Comparison of ENCODE assay signal across 9 cellular contexts in the genomic region with DNA sequence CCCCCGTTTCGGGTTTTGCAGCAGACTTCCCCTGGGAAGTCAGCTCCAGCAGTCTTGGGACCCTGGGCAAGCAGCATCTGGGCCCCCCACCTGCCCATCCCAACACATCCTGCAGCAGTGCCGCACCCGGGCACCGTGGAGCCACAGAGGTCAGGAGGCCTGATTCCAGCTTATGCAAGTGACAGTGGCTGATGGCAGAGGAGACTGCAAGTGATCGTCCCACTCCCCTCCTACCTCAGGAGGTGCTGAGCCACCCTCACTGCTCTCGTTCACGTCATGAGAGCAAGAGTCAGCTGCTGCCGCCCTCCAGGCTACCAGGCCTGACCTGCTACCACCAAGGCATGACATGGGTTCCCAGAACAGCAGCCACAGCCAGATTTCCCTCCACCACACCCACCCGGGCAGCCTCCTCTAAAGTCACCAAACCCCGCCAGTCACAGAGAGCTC. TPM values are rescaled to one million over a fixed set of nuclear protein-coding genes. Genes with fewer than 3 reads are reported as not detected.
DNase-seq lines count a peak whose midpoint lies in the region; ATAC-seq and TF ChIP-seq lines count a peak whose summit lies in the region.
"Had no signal": no experiment of that assay in that cellular context is flagged by ENCODE, and none has a peak within 500 bp of the region (broad histone marks: within the 10 kb centered on the region; RNA-seq: fewer than 3 reads in every experiment).

No MANE protein-coding gene starts in this region.

- H2AK5ac ChIP-seq in neuronal stem cell (ENCODE audit: low read depth, low read length), result peak overlapping the region; percentile 22

- no CpG with 5 or more reads among the region's 11 CpGs for WGBS in neuronal stem cell (ENCODE audit: extremely low coverage in 2 of 2, insufficient read length in 2 of 2, insufficient replicate concordance in 1 of 2), 2 donors

- H3K9ac ChIP-seq in neuronal stem cell (ENCODE audit: low read depth, low read length, poor library complexity), result no peak overlapping the region

- peak overlapping the region; percentile 96 for H3K27ac ChIP-seq in ACC112 (ENCODE audit: low read depth, low read length)
- peak overlapping the region; percentile 62 to 70 for H3K27ac ChIP-seq in breast epithelium
- H3K27ac ChIP-seq in neuronal stem cell (replicated peaks; ENCODE audit: low read length), result no peak overlapping the region
- H3K27ac ChIP-seq: VCaP had no signal

- H4K8ac ChIP-seq in neuronal stem cell (ENCODE audit: low read depth, low read length), result no peak overlapping the region

- H3K4me2 ChIP-seq in neuronal stem cell (ENCODE audit: insufficient read depth, low read length, poor library complexity, severe bottlenecking), result no peak overlapping the region

- H4K91ac ChIP-seq in neuronal stem cell (ENCODE audit: low read depth, low read length, poor library complexity), result no peak overlapping the region

- TF ChIP-seq CTCF in breast epithelium (IDR thresholded peaks at IDR 0.05), result no peak

- no peak overlapping the region for H2BK12ac ChIP-seq in neuronal stem cell (ENCODE audit: low read length)

- no peak overlapping the region for H2AFZ ChIP-seq in ACC112 (ENCODE audit: low read length, unreplicated experiment)
- H2AFZ ChIP-seq in neuronal stem cell (ENCODE audit: low read length), result no peak overlapping the region

- peak overlapping the region; percentile 52 for H3K18ac ChIP-seq in neuronal stem cell (ENCODE audit: low read length)

- H3K79me2 ChIP-seq in ACC112 (ENCODE audit: control insufficient read depth, insufficient read depth, low read length, unreplicated experiment), result peaks cover 36% of the 10 kb centered on the region

- intact Hi-C loops in breast epithelium (cut with DNase I; ENCODE audit: low total_unique reads), result no loop called here

- no peak for DNase-seq in breast epithelium (ENCODE audit: low spot score in 2 of 2)
- DNase-seq in neuronal stem cell (ENCODE audit: low spot score), result no peak
- no peak for DNase-seq in activated CD8-positive, alpha-beta memory T cell treated with anti-CD3 and anti-CD28 coated beads for 24 hours
- no peak for DNase-seq in activated effector memory CD4-positive, alpha-beta T cell treated with Interleukin-2 at 50 U/mL for 16 hours
- DNase-seq in NCI-H345 treated with DMSO at 0.1 percent for 48 hours (lab: John Stamatoyannopoulos, UW; ENCODE audit: unreplicated experiment), result no peak
- no peak for DNase-seq in activated CD4-positive, CD25-positive, alpha-beta regulatory T cell treated with anti-CD3 and anti-CD28 coated beads, Interleukin-2, amount 50 U/mL, for 72 hours

- H2BK5ac ChIP-seq in neuronal stem cell (ENCODE audit: low read length), result no peak overlapping the region

- peaks cover 9% of the 10 kb centered on the region for H3K79me1 ChIP-seq in neuronal stem cell (ENCODE audit: low read depth, low read length)

- peak; percentile 19 for ATAC-seq in HG02642 (IDR thresholded peaks at IDR 0.05; ENCODE audit: poor library complexity, unreplicated experiment)

- H3K4ac ChIP-seq in neuronal stem cell (ENCODE audit: low read length), result no peak overlapping the region

- H3K9me3 ChIP-seq in breast epithelium (no peaks in the 10 kb centered on the region), neuronal stem cell (replicated peaks in 1 of 2; ENCODE audit: control insufficient read depth in 2 of 2, insufficient read depth in 1 of 2, low read depth in 1 of 2, low read length in 2 of 2) (peaks cover under 1% of the 10 kb centered on the region in 2 donors)

- H3K23ac ChIP-seq in neuronal stem cell (ENCODE audit: low read depth, low read length, poor library complexity), result peak overlapping the region; percentile 77

- H3K4me1 ChIP-seq in ACC112 (ENCODE audit: control insufficient read depth, insufficient read depth, low read length, unreplicated experiment), result peaks cover 31% of the 10 kb centered on the region
- H3K4me1 ChIP-seq in breast epithelium, result peaks cover 0 to 6% of the 10 kb centered on the region in 2 donors
- no peaks in the 10 kb centered on the region for H3K4me1 ChIP-seq in neuronal stem cell (ENCODE audit: control insufficient read depth in 2 of 2, insufficient read depth in 1 of 2, low read depth in 1 of 2, low read length in 2 of 2)

- H2BK15ac ChIP-seq in neuronal stem cell (ENCODE audit: low read length), result no peak overlapping the region

- H2BK120ac ChIP-seq in neuronal stem cell (ENCODE audit: low read depth, low read length), result no peak overlapping the region

- H3K4me3 ChIP-seq in ACC112 (ENCODE audit: low read depth, low read length) (0 out of 2 replicates have a peak overlapping the region, but pooled peaks have one; percentile 23), breast epithelium (no peak overlapping the region), neuronal stem cell (ENCODE audit: low read length in 2 of 2) (no peak overlapping the region)

- H3K27me3 ChIP-seq in ACC112 (ENCODE audit: insufficient read depth, low read length) (no peaks in the 10 kb centered on the region), breast epithelium (no peaks in the 10 kb centered on the region), neuronal stem cell (ENCODE audit: control insufficient read depth in 3 of 3, insufficient read depth in 3 of 3, low read depth in 1 of 3, low read length in 3 of 3) (no peaks in the 10 kb centered on the region)

- peaks cover 5% of the 10 kb centered on the region for H3K36me3 ChIP-seq in ACC112 (ENCODE audit: insufficient read depth, low read length)
- no peaks in the 10 kb centered on the region for H3K36me3 ChIP-seq in breast epithelium
- peaks cover 7 to 72% of the 10 kb centered on the region in 2 donors for H3K36me3 ChIP-seq in neuronal stem cell (replicated peaks in 1 of 2; ENCODE audit: control insufficient read depth in 2 of 2, insufficient read depth in 2 of 2, low read length in 2 of 2)

- no peak for TF ChIP-seq POLR2A in breast epithelium (IDR thresholded peaks at IDR 0.05)

- peak overlapping the region; percentile 63 for H3K14ac ChIP-seq in neuronal stem cell (ENCODE audit: low read length)

RNA-seq across cellular contexts. Expression of gene COX7A2L, which starts 18.2 kb away (rescaled TPM):
- total RNA-seq in breast epithelium, result 100 to 1,000 TPM; 142 to 161 (median 149) TPM
- polyA plus RNA-seq in neuronal stem cell (2013, experiment 1 of 2), result 136 TPM
- polyA plus RNA-seq in neuronal stem cell (2013, experiment 2 of 2), result 130 TPM
